ENCODE assay signal across 12 cellular contexts in genomic region chr3:59995563-59995962, GRCh38.
"Had no signal": no experiment of that assay in that cellular context is flagged by ENCODE, and none has a peak within 500 bp of the region (broad histone marks: within the 10 kb centered on the region; RNA-seq: fewer than 3 reads in every experiment).

No MANE protein-coding gene starts in this region.

- H3K9me3 ChIP-seq: adrenal gland, esophagus muscularis mucosa, ovary, right lobe of liver, SJSA1, tibial artery had no signal

- ATAC-seq: right lobe of liver had no signal

- H3K4me1 ChIP-seq: esophagus muscularis mucosa, right lobe of liver, SJSA1, tibial artery had no signal

- H3K36me3 ChIP-seq: adrenal gland, esophagus muscularis mucosa, ovary, right lobe of liver, SJSA1, tibial artery had no signal

- H3K27me3 ChIP-seq: adrenal gland, esophagus muscularis mucosa, hepatocyte, ovary, right lobe of liver, tibial artery had no signal

- H3K27ac ChIP-seq: adrenal gland, esophagus muscularis mucosa, hepatocyte, ovary, right lobe of liver, SJSA1, tibial artery had no signal

- DNase-seq: activated effector memory CD4-positive, alpha-beta T cell treated with anti-CD3 and anti-CD28 coated beads, Interleukin-2, amount 50 U/mL, for 16 hours; adrenal gland; caudate nucleus; islet precursor cell; midbrain; ovary; right lobe of liver; T-helper 9 cell; tibial artery had no signal

- H3K4me3 ChIP-seq: adrenal gland, esophagus muscularis mucosa, hepatocyte, ovary, right lobe of liver, SJSA1, tibial artery had no signal
